ENCODE assay signal across 11 cellular contexts in the genomic region with DNA sequence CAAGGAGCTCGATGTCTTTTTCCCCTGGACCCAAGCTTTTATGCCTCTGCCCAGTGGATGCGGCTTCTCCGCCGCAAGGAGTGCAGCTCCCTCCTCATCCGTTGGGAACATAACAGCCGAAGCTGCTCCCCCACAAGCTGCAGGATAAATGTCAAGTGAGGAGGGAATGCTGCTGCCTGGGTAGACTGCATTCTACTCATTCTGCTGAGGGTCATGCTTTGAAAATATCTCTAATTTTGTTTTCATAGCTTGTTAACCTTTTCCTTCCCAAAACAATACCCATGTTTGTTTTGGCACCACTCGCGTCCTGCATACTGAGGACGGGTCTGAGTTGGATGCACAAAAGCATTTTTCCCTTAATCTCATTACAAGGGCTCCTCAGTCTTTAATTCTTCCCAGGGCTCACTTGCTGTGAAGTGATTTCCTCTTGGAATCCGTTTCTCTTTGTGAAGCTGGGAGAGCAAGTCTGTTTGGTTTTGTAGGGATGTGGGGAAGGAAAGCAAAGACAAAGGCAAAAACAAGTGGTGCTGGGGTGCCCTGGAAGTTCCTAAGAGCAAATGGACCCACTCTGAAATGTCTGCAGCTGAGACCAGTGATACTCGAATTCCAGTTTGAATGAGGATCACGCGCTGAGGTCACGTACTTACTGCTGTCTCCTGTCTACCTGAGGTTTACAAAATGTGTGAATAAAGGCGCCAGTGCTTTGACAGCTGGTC.
DNase-seq lines count a peak whose midpoint lies in the region; ATAC-seq and TF ChIP-seq lines count a peak whose summit lies in the region.
"Had no signal": no experiment of that assay in that cellular context is flagged by ENCODE, and none has a peak within 500 bp of the region (broad histone marks: within the 10 kb centered on the region; RNA-seq: fewer than 3 reads in every experiment).

No MANE protein-coding gene starts in this region.

- peak overlapping the region; percentile 12 to 64 (median 28) for H3K4me3 Mint-ChIP-seq in brain
- H3K4me3 Mint-ChIP-seq in activated naive CD4-positive, alpha-beta T cell treated with anti-CD3 and anti-CD28 coated beads, Interleukin-2, amount 10 ng/mL, durations not matched to agents 7 days and 5 days: no peak overlapping the region
- H3K4me3 Mint-ChIP-seq: stimulated activated naive CD8-positive, alpha-beta T cell treated with anti-CD3 and anti-CD28 coated beads, Interleukin-15, amount 100 ng/mL, for 72 hours had no signal

- ATAC-seq in HG02938 (IDR thresholded peaks at IDR 0.05; ENCODE audit: unreplicated experiment): no peak
- ATAC-seq: stimulated activated naive CD8-positive, alpha-beta T cell treated with anti-CD3 and anti-CD28 coated beads, Interleukin-15, amount 100 ng/mL, for 72 hours had no signal

- no peaks in the 10 kb centered on the region for H3K27me3 Mint-ChIP-seq in brain
- peaks cover 25% of the 10 kb centered on the region for H3K27me3 Mint-ChIP-seq in activated naive CD4-positive, alpha-beta T cell treated with anti-CD3 and anti-CD28 coated beads, Interleukin-2, amount 10 ng/mL, durations not matched to agents 7 days and 5 days
- H3K27me3 Mint-ChIP-seq: stimulated activated naive CD8-positive, alpha-beta T cell treated with anti-CD3 and anti-CD28 coated beads, Interleukin-15, amount 100 ng/mL, for 72 hours had no signal

- peak overlapping the region; percentile 83 to 95 (median 88) for H3K27ac Mint-ChIP-seq in brain
- H3K27ac Mint-ChIP-seq in activated naive CD4-positive, alpha-beta T cell treated with anti-CD3 and anti-CD28 coated beads, Interleukin-2, amount 10 ng/mL, durations not matched to agents 7 days and 5 days: no peak overlapping the region
- H3K27ac Mint-ChIP-seq: stimulated activated naive CD8-positive, alpha-beta T cell treated with anti-CD3 and anti-CD28 coated beads, Interleukin-15, amount 100 ng/mL, for 72 hours had no signal

- peak overlapping the region; percentile 27 to 80 (median 61) for H3K27ac ChIP-seq in tibial nerve
- H3K27ac ChIP-seq: 22Rv1 had no signal

- CTCF ChIA-PET in activated naive CD4-positive, alpha-beta T cell treated with anti-CD3 and anti-CD28 coated beads, Interleukin-2, amount 10 ng/mL, durations not matched to agents 7 days and 5 days (lab: Charles Lee): interaction anchor here (0.9 to 1.2 kb wide), 2 partner anchors 11 to 19 kb away, joined by 3 to 4 read pairs; no protein-coding TSS in a partner anchor

- no peaks in the 10 kb centered on the region for H3K9me3 ChIP-seq in tibial nerve

- H3K36me3 Mint-ChIP-seq in brain: no peaks in the 10 kb centered on the region
- no peaks in the 10 kb centered on the region for H3K36me3 Mint-ChIP-seq in activated naive CD4-positive, alpha-beta T cell treated with anti-CD3 and anti-CD28 coated beads, Interleukin-2, amount 10 ng/mL, durations not matched to agents 7 days and 5 days

- TF ChIP-seq CTCF in brain (conservative IDR thresholded peaks at IDR 0.05) (no peak), tibial nerve (IDR thresholded peaks at IDR 0.05) (peak in 1 of 5 experiments; percentile 11)

- TF ChIP-seq POLR2A in tibial nerve (IDR thresholded peaks at IDR 0.05): no peak

- H3K36me3 ChIP-seq in tibial nerve: no peaks in the 10 kb centered on the region

- H3K4me1 Mint-ChIP-seq in brain: peaks cover 79% of the 10 kb centered on the region
- H3K4me1 Mint-ChIP-seq in activated naive CD4-positive, alpha-beta T cell treated with anti-CD3 and anti-CD28 coated beads, Interleukin-2, amount 10 ng/mL, durations not matched to agents 7 days and 5 days: peaks cover 2% of the 10 kb centered on the region

- 21 to 22% methylated on average over 15 of the region's 15 CpGs for WGBS in tibial nerve, 2 donors

- peak; percentile 40 for DNase-seq in DMS153 treated with DMSO at 0.1 percent for 48 hours (lab: John Stamatoyannopoulos, UW; ENCODE audit: unreplicated experiment)
- no peak for DNase-seq in DMS153 (lab: John Stamatoyannopoulos, UW)
- DNase-seq in kidney tubule cell (ENCODE audit: low spot score): peak; percentile 16
- DNase-seq in tibial nerve (ENCODE audit: low spot score in 2 of 2): no peak
- no peak for DNase-seq in KG1 (lab: John Stamatoyannopoulos, UW)
- DNase-seq in activated naive CD4-positive, alpha-beta T cell treated with anti-CD3 and anti-CD28 coated beads, Interleukin-2, amount 10 ng/mL, durations not matched to agents 7 days and 5 days: no peak
- DNase-seq: stimulated activated naive CD8-positive, alpha-beta T cell treated with anti-CD3 and anti-CD28 coated beads, Interleukin-15, amount 100 ng/mL, for 72 hours had no signal

- H3K4me3 ChIP-seq in tibial nerve: peak overlapping the region in 2 of 4 donors; percentile 5 to 8
- H3K4me3 ChIP-seq: lung had no signal

- peaks cover 0 to 20% (median 8%) of the 10 kb centered on the region in 4 donors for H3K4me1 ChIP-seq in tibial nerve

- TF ChIP-seq EP300 in tibial nerve (IDR thresholded peaks at IDR 0.05): peak in 1 of 2 donors; percentile 16

- H3K27me3 ChIP-seq in tibial nerve: no peaks in the 10 kb centered on the region

- H3K9me3 Mint-ChIP-seq in brain: peaks cover 0 to 4% (median 0%) of the 10 kb centered on the region in 5 experiments
- no peaks in the 10 kb centered on the region for H3K9me3 Mint-ChIP-seq in activated naive CD4-positive, alpha-beta T cell treated with anti-CD3 and anti-CD28 coated beads, Interleukin-2, amount 10 ng/mL, durations not matched to agents 7 days and 5 days
- H3K9me3 Mint-ChIP-seq: stimulated activated naive CD8-positive, alpha-beta T cell treated with anti-CD3 and anti-CD28 coated beads, Interleukin-15, amount 100 ng/mL, for 72 hours had no signal

Comparison
In these comparisons a context has a peak if more than half of its experiments do, and no peak if none do; other contexts are left out.
1. DNase-seq: peak in DMS153 treated with DMSO at 0.1 percent for 48 hours (single experiment) and kidney tubule cell (single experiment); none in DMS153 (single experiment), tibial nerve (0 of 2), KG1 (single experiment) and activated naive CD4-positive, alpha-beta T cell treated with anti-CD3 and anti-CD28 coated beads, Interleukin-2, amount 10 ng/mL, durations not matched to agents 7 days and 5 days (single experiment).